In the genomic region with DNA sequence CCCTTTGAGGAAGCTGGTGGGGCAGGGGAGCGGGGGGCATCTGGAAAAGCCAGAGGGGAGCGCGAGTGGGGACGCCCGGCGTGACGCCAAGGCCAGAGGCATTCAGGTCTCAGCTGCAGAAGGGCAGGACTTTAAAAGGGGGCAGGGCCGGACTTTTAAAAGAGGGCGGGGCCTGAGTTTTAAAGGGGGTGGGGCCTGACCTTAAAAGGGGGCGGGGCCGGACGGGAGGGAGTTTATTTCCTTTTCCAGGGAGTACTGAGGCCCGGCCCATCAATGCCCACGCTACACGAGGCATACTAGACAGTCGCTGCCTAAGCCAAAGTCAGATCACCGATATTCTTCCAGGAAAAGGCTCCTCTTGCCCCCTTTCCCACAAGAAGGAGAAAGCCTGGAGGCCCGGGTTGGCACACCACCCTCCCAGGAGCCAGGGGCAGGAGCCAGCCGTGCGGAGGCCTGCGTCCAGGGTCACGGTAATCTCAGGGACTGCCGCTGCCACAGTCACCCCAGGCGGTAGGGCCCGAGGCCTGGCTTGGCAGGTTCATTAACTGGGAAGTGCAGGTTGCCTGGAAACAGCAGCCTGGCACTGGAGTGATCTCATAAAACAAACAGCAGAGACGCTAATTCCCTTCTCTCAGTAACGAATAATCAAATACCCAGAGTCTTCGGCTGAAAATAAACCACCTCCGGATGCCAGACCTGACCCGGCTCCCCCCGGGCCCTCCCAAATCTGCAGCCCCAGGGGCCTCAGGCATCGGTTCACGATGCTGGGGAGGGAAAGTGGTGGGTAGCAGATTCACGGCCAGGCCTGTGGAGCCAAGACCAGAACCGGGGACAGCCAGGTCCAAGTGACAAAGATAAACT, we compare ENCODE assay signal across 1 cellular context.
TF ChIP-seq lines count a peak whose summit lies in the region.

No MANE protein-coding gene starts in this region.

TF ChIP-seq in HEK293, 187 proteins besides CTCF, POLR2A, EP300 and RAD21 (continued from another document):
- TF ChIP-seq, protein P1, sequence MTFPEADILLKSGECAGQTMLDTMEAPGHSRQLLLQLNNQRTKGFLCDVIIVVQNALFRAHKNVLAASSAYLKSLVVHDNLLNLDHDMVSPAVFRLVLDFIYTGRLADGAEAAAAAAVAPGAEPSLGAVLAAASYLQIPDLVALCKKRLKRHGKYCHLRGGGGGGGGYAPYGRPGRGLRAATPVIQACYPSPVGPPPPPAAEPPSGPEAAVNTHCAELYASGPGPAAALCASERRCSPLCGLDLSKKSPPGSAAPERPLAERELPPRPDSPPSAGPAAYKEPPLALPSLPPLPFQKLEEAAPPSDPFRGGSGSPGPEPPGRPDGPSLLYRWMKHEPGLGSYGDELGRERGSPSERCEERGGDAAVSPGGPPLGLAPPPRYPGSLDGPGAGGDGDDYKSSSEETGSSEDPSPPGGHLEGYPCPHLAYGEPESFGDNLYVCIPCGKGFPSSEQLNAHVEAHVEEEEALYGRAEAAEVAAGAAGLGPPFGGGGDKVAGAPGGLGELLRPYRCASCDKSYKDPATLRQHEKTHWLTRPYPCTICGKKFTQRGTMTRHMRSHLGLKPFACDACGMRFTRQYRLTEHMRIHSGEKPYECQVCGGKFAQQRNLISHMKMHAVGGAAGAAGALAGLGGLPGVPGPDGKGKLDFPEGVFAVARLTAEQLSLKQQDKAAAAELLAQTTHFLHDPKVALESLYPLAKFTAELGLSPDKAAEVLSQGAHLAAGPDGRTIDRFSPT (tag by site-specific recombination; IDR thresholded peaks at IDR 0.05) = no peak; the same call in none of the 2 replicates
- TF ChIP-seq KLF8 (tag by site-specific recombination; IDR thresholded peaks at IDR 0.05) (no peak), GLIS2 (tag by site-specific recombination; IDR thresholded peaks at IDR 0.05) (peak; percentile 77), ZNF449 (tag by site-specific recombination; IDR thresholded peaks at IDR 0.05) (peak; percentile 31; the same call in 1 of the 2 replicates), ZNF513 (tag by site-specific recombination; IDR thresholded peaks at IDR 0.05) (no peak; the same call in 1 of the 2 replicates), ZNF121 (tag by site-specific recombination; IDR thresholded peaks at IDR 0.05) (no peak), ZNF514 (tag by site-specific recombination; IDR thresholded peaks at IDR 0.05) (no peak), IKZF3 (tag by site-specific recombination; IDR thresholded peaks at IDR 0.05) (peak; percentile 96), KLF10 (tag by site-specific recombination; IDR thresholded peaks at IDR 0.05) (peak; percentile 54), ZNF324 (tag by site-specific recombination; IDR thresholded peaks at IDR 0.05) (0 out of 2 replicates have a peak, but pooled peaks have one; percentile 31), AEBP2 (tag by site-specific recombination; IDR thresholded peaks at IDR 0.05; ENCODE audit: borderline replicate concordance) (no peak), GLIS1 (tag by site-specific recombination; IDR thresholded peaks at IDR 0.05) (peak; percentile 52), ZNF600 (tag by site-specific recombination; IDR thresholded peaks at IDR 0.05) (peak; percentile 89), ZNF629 (tag by site-specific recombination; IDR thresholded peaks at IDR 0.05) (peak; percentile 85), ZBTB8A (tag by site-specific recombination; IDR thresholded peaks at IDR 0.05) (no peak), PRDM10 (tag by site-specific recombination; IDR thresholded peaks at IDR 0.05) (peak; percentile 83)
- TF ChIP-seq, protein P2, sequence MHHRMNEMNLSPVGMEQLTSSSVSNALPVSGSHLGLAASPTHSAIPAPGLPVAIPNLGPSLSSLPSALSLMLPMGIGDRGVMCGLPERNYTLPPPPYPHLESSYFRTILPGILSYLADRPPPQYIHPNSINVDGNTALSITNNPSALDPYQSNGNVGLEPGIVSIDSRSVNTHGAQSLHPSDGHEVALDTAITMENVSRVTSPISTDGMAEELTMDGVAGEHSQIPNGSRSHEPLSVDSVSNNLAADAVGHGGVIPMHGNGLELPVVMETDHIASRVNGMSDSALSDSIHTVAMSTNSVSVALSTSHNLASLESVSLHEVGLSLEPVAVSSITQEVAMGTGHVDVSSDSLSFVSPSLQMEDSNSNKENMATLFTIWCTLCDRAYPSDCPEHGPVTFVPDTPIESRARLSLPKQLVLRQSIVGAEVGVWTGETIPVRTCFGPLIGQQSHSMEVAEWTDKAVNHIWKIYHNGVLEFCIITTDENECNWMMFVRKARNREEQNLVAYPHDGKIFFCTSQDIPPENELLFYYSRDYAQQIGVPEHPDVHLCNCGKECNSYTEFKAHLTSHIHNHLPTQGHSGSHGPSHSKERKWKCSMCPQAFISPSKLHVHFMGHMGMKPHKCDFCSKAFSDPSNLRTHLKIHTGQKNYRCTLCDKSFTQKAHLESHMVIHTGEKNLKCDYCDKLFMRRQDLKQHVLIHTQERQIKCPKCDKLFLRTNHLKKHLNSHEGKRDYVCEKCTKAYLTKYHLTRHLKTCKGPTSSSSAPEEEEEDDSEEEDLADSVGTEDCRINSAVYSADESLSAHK (tag by site-specific recombination; IDR thresholded peaks at IDR 0.05) = peak; percentile 71; the same call in 1 of the 2 replicates
